ENCODE assay signal across 16 cellular contexts in genomic region chr13:26897706-26898550, GRCh38.
A peak's percentile ranks its signal among the peaks of the same experiment; 100 is the strongest.
DNase-seq lines count a peak whose midpoint lies in the region; ATAC-seq and TF ChIP-seq lines count a peak whose summit lies in the region.
"Had no signal": no experiment of that assay in that cellular context is flagged by ENCODE, and none has a peak within 500 bp of the region (broad histone marks: within the 10 kb centered on the region; RNA-seq: fewer than 3 reads in every experiment).

No MANE protein-coding gene starts in this region.

- no peak overlapping the region for H3K4me3 ChIP-seq in esophagus muscularis mucosa
- H3K4me3 ChIP-seq: HAP-1, K562, SJSA1 had no signal

- no peak overlapping the region for H3K27ac Mint-ChIP-seq in WTC11
- H3K27ac Mint-ChIP-seq: CD14-positive monocyte had no signal

- no peaks in the 10 kb centered on the region for H3K9me3 Mint-ChIP-seq in WTC11

- peaks cover 21% of the 10 kb centered on the region for H3K4me1 Mint-ChIP-seq in WTC11
- H3K4me1 Mint-ChIP-seq: CD14-positive monocyte had no signal

- no peaks in the 10 kb centered on the region for H3K27me3 Mint-ChIP-seq in WTC11 (ENCODE audit: low read depth)

- CTCF ChIA-PET in WTC11 (lab: Charles Lee): interaction anchor here (1.0 to 2.0 kb wide), 4 partner anchors 25 to 187 kb away, joined by 3 to 7 read pairs (median 6); no protein-coding TSS in a partner anchor

- TF ChIP-seq CTCF in WTC11 (IDR thresholded peaks at IDR 0.05) (no peak), esophagus muscularis mucosa (IDR thresholded peaks at IDR 0.05) (no peak)

- POLR2A ChIA-PET in WTC11 (lab: Charles Lee): interaction anchor here (1.5 kb wide), 1 partner anchor 8 kb away, joined by 5 read pairs; no protein-coding TSS in a partner anchor

- no peak overlapping the region for H3K4me3 Mint-ChIP-seq in WTC11
- H3K4me3 Mint-ChIP-seq: CD14-positive monocyte had no signal

- no peaks in the 10 kb centered on the region for H3K4me1 ChIP-seq in esophagus muscularis mucosa
- H3K4me1 ChIP-seq: HAP-1, SJSA1 had no signal

- H3K9me3 ChIP-seq in esophagus muscularis mucosa: no peaks in the 10 kb centered on the region
- H3K9me3 ChIP-seq: HAP-1, SJSA1 had no signal

- WGBS in esophagus muscularis mucosa: 88% methylated on average over 17 of the region's 23 CpGs

- H3K27me3 ChIP-seq in esophagus muscularis mucosa: peaks cover 0 to 33% (median 0%) of the 10 kb centered on the region in 4 donors
- H3K27me3 ChIP-seq: SJSA1 had no signal

- H3K27ac ChIP-seq in esophagus muscularis mucosa (replicated peaks in 1 of 4): no peak overlapping the region
- H3K27ac ChIP-seq: SJSA1 had no signal

- peak; percentile 27; the same call in 1 of the 2 replicates for ATAC-seq in WTC11
- ATAC-seq in HG03354 (IDR thresholded peaks at IDR 0.05; ENCODE audit: poor library complexity, severe bottlenecking, unreplicated experiment): no peak
- ATAC-seq in HG03521 (IDR thresholded peaks at IDR 0.05; ENCODE audit: unreplicated experiment): no peak
- ATAC-seq: K562 had no signal

- H3K36me3 Mint-ChIP-seq in WTC11: no peaks in the 10 kb centered on the region
- H3K36me3 Mint-ChIP-seq: CD14-positive monocyte had no signal

- no peak for TF ChIP-seq POLR2A in esophagus muscularis mucosa (IDR thresholded peaks at IDR 0.05; ENCODE audit: low read depth)

- intact Hi-C loops in esophagus muscularis mucosa (cut with DNase I): no loop called here

- TF ChIP-seq EP300 in esophagus muscularis mucosa (IDR thresholded peaks at IDR 0.05): no peak

- DNase-seq in activated gamma-delta T cell (lab: John Stamatoyannopoulos, UW) (peak; percentile 4), activated gamma-delta T cell treated with Interleukin-2 at 50 U/mL for 16 hours (no peak), WTC11 (ENCODE audit: low spot score) (no peak), mesenteric fat pad (ENCODE audit: low spot score) (peak; percentile 87), NCI-H1092 (lab: John Stamatoyannopoulos, UW) (no peak), esophagus muscularis mucosa (ENCODE audit: extremely low spot score) (no peak)
- DNase-seq: 8988T, DMS79 treated with DMSO at 0.1 percent for 48 hours, NCI-H187 treated with DMSO at 0.1 percent for 48 hours, NCI-H226 had no signal

- no peaks in the 10 kb centered on the region for H3K36me3 ChIP-seq in esophagus muscularis mucosa
- H3K36me3 ChIP-seq: HAP-1, SJSA1 had no signal

TF ChIP-seq in WTC11, 78 proteins besides CTCF, POLR2A, EP300 and RAD21:
- no peak for TF ChIP-seq SOX15 (CRISPR knock-in tag; IDR thresholded peaks at IDR 0.05)
- no peak for TF ChIP-seq ARID4B (CRISPR knock-in tag; IDR thresholded peaks at IDR 0.05; ENCODE audit: borderline replicate concordance)
- TF ChIP-seq ZNF416 (CRISPR knock-in tag; IDR thresholded peaks at IDR 0.05): no peak
- TF ChIP-seq IRF1 (CRISPR knock-in tag; IDR thresholded peaks at IDR 0.05): no peak
- TF ChIP-seq STAT6 (CRISPR knock-in tag; conservative IDR thresholded peaks at IDR 0.05; ENCODE audit: low read depth): no peak
- TF ChIP-seq JAZF1 (CRISPR knock-in tag; IDR thresholded peaks at IDR 0.05): no peak

Comparison
In these comparisons a context has a peak if more than half of its experiments do, and no peak if none do; other contexts are left out.
1. DNase-seq: peak in activated gamma-delta T cell (single experiment) and mesenteric fat pad (single experiment); none in activated gamma-delta T cell treated with Interleukin-2 at 50 U/mL for 16 hours (single experiment), WTC11 (single experiment), NCI-H1092 (single experiment) and esophagus muscularis mucosa (single experiment).